11 cellular contexts compared by ENCODE assay signal in the genomic region with DNA sequence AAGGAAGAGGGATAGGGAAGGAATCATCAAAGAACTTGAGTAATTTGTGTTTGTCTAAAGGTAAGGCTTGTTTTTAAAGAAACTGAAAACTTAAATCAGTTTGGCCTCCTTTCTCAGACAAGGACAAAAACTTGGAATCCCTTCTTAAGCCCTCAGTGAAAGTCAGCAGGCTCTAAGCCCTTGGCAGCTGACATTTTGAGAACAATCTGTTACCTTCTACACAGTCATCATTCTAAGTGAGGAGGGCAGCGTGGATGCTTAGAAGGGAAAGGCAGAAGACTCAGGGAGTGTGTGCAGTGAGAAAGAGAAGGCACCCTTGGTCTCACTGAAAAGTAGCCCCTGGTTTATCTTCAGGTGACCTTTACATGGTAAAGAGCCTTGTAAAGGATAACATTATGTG. TPM values are rescaled to one million over a fixed set of nuclear protein-coding genes. Genes with fewer than 3 reads are reported as not detected.
A peak's percentile ranks its signal among the peaks of the same experiment; 100 is the strongest.
DNase-seq lines count a peak whose midpoint lies in the region; ATAC-seq and TF ChIP-seq lines count a peak whose summit lies in the region.
"Had no signal": no experiment of that assay in that cellular context is flagged by ENCODE, and none has a peak within 500 bp of the region (broad histone marks: within the 10 kb centered on the region; RNA-seq: fewer than 3 reads in every experiment).

No MANE protein-coding gene starts in this region.

- in situ Hi-C loops in G401 (cut with HindIII; ENCODE audit: low sequenced_read_pairs), result no loop called here

- intact Hi-C loops in psoas muscle (cut with DNase I), result no loop called here

- DNase-seq in G401 (ENCODE audit: low spot score), result peak; percentile 46
- peak; percentile 16 for DNase-seq in cerebellum (ENCODE audit: low spot score)
- DNase-seq in psoas muscle, result no peak
- no peak for DNase-seq in mesenteric fat pad (ENCODE audit: low spot score)
- no peak for DNase-seq in GM19238 (ENCODE audit: insufficient read length, low spot score)
- DNase-seq: Calu3; CD8-positive, alpha-beta T cell; GDM1; H9 had no signal

- ATAC-seq in psoas muscle (peak; percentile 21 to 85 (median 51)), HG02870 (IDR thresholded peaks at IDR 0.05; ENCODE audit: unreplicated experiment) (no peak)
- ATAC-seq: CD8-positive, alpha-beta T cell had no signal

- H3K36me3 ChIP-seq in psoas muscle (ENCODE audit: insufficient read depth in 1 of 2, low read depth in 1 of 2), result peaks cover 0 to 11% of the 10 kb centered on the region in 2 donors

- no peak overlapping the region for H3K4me3 ChIP-seq in psoas muscle
- H3K4me3 ChIP-seq: BLaER1 treated with 17β-estradiol and CSF1 and Interleukin-3, amounts not matched to agents 10 nM and 100 nM had no signal

- no peaks in the 10 kb centered on the region for H3K27me3 ChIP-seq in psoas muscle (ENCODE audit: insufficient read depth in 3 of 3, low read length in 2 of 3)
- H3K27me3 ChIP-seq: BLaER1 treated with 17β-estradiol and CSF1 and Interleukin-3, amounts not matched to agents 10 nM and 100 nM had no signal

- TF ChIP-seq CTCF in psoas muscle (IDR thresholded peaks at IDR 0.05), result no peak

- WGBS in psoas muscle, 3 donors, result 42 to 62% (median 45%) methylated on average over 1 of the region's 1 CpG

- peak overlapping the region; percentile 68 for H3K27ac ChIP-seq in psoas muscle
- H3K27ac ChIP-seq: BLaER1 treated with 17β-estradiol and CSF1 and Interleukin-3, amounts not matched to agents 10 nM and 100 nM had no signal

- H3K4me1 ChIP-seq in psoas muscle, result peaks cover 42% of the 10 kb centered on the region
- H3K4me1 ChIP-seq: BLaER1 treated with 17β-estradiol and CSF1 and Interleukin-3, amounts not matched to agents 10 nM and 100 nM had no signal

- no peaks in the 10 kb centered on the region for H3K9me3 ChIP-seq in psoas muscle

RNA-seq across cellular contexts. Expression of a gene that starts 10.8 kb away (rescaled TPM):
- 5.7 and 12.3 TPM in 2 replicates for total RNA-seq in G401 (2014; rRNA removed; shearing (Covaris generic))
- total RNA-seq in cerebellum (9.3 TPM), psoas muscle (10 to 100 TPM in 3 of 4 donors, 1 to 10 TPM in 1; 4.8 to 18.2 (median 16.2) TPM), mesenteric fat pad (8.4 TPM)
- polyA plus RNA-seq in psoas muscle, result 10 to 100 TPM in 2 of 3 donors, 1 to 10 TPM in 1; 6.1 to 24.7 (median 18.9) TPM

RNA-seq across cellular contexts. Expression of a gene that starts 12.1 kb away (rescaled TPM):
- 17.9 and 18.2 TPM in 2 replicates for total RNA-seq in G401 (2014; rRNA removed; shearing (Covaris generic))
- total RNA-seq in cerebellum (24.1 TPM), psoas muscle (10 to 100 TPM; 12.5 to 44.2 (median 26.9) TPM), mesenteric fat pad (16.2 TPM)
- polyA plus RNA-seq in psoas muscle, result 10 to 100 TPM; 15.1 to 21.8 (median 21.1) TPM

Comparison
In these comparisons a context has a peak if more than half of its experiments do, and no peak if none do; other contexts are left out.
1. DNase-seq: peak in G401 (single experiment) and cerebellum (single experiment); none in psoas muscle (0 of 2), mesenteric fat pad (single experiment) and GM19238 (single experiment).